ENCODE assay signal across 25 cellular contexts in the genomic region with DNA sequence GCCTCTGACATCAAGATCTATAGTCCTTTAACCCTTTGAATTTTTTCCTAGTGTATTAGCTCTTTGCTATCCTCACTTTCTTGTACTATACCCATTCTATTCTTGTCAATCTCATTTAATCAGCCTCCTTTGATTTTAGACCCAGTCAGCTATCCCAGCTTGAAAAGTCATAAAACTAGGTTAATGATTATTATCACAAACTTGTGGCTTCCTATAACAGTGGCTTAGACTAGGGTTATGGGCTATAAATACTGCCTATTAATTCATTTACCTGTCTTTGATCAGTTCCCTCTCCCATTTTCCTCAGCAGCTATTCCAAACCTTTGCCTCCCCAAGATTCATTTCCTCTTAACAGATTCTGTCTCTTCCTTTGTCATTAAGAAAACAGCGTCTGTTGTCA.
"Had no signal": no experiment of that assay in that cellular context is flagged by ENCODE, and none has a peak within 500 bp of the region (broad histone marks: within the 10 kb centered on the region; RNA-seq: fewer than 3 reads in every experiment).

No MANE protein-coding gene starts in this region.

- H3K4me2 ChIP-seq: SK-N-SH had no signal

- H3K9ac ChIP-seq: SK-N-SH had no signal

- H3K27ac Mint-ChIP-seq: activated B cell treated with CpG ODN at 0.5 μM for 24 hours; activated CD4-positive, alpha-beta T cell treated with anti-CD3 and anti-CD28 coated beads, Interleukin-2, amount 10 ng/mL, durations not matched to agents 24 days and 14 days; activated naive CD4-positive, alpha-beta T cell treated with anti-CD3 and anti-CD28 coated beads for 36 hours; activated naive CD8-positive, alpha-beta T cell; brain had no signal

- H3K4me3 Mint-ChIP-seq: activated B cell treated with CpG ODN at 0.5 μM for 24 hours; activated CD4-positive, alpha-beta T cell treated with anti-CD3 and anti-CD28 coated beads, Interleukin-2, amount 10 ng/mL, durations not matched to agents 24 days and 14 days; activated naive CD4-positive, alpha-beta T cell treated with anti-CD3 and anti-CD28 coated beads for 36 hours; activated naive CD8-positive, alpha-beta T cell; activated T-cell treated with anti-CD3 and anti-CD28 coated beads, Interleukin-2, amount 50 U/mL, for 4 hours; brain; central memory CD8-positive, alpha-beta T cell had no signal

- H3K27ac ChIP-seq: Peyer's patch, RWPE1, SJCRH30 had no signal

- H3K4me1 Mint-ChIP-seq: activated B cell treated with CpG ODN at 0.5 μM for 24 hours had no signal

- H3K4me1 ChIP-seq: Peyer's patch, SJCRH30 had no signal

- H3K9me3 Mint-ChIP-seq: activated B cell treated with CpG ODN at 0.5 μM for 24 hours; activated CD4-positive, alpha-beta T cell treated with anti-CD3 and anti-CD28 coated beads, Interleukin-2, amount 10 ng/mL, durations not matched to agents 24 days and 14 days; activated naive CD4-positive, alpha-beta T cell treated with anti-CD3 and anti-CD28 coated beads for 36 hours; activated T-cell treated with anti-CD3 and anti-CD28 coated beads, Interleukin-2, amount 50 U/mL, for 4 hours; central memory CD8-positive, alpha-beta T cell had no signal

- DNase-seq: activated B cell treated with CpG ODN at 0.5 μM for 24 hours; activated CD4-positive, alpha-beta T cell treated with anti-CD3 and anti-CD28 coated beads for 1 hour; activated CD4-positive, alpha-beta T cell treated with anti-CD3 and anti-CD28 coated beads, Interleukin-2, amount 10 ng/mL, durations not matched to agents 24 days and 14 days; activated CD4-positive, alpha-beta T cell treated with anti-CD3 and anti-CD28 coated beads, Interleukin-2, amount 50 U/mL, for 48 hours; activated gamma-delta T cell; activated naive CD4-positive, alpha-beta T cell treated with anti-CD3 and anti-CD28 coated beads for 36 hours; activated T-cell treated with anti-CD3 and anti-CD28 coated beads, Interleukin-2, amount 50 U/mL, for 4 hours; amygdala; MG63; NCI-H1105; NCI-H1436; NCI-H1694 treated with DMSO at 0.1 percent for 48 hours; NCI-H2029 treated with DMSO at 0.1 percent for 48 hours; NCI-H510A treated with DMSO at 0.1 percent for 48 hours; NCI-H69; Peyer's patch; Right ventricle myocardium superior; SJCRH30; SK-N-SH; T-helper 9 cell had no signal

- ATAC-seq: activated T-cell treated with anti-CD3 and anti-CD28 coated beads, Interleukin-2, amount 50 U/mL, for 4 hours had no signal

- H3K27me3 ChIP-seq: MG63, Peyer's patch, SJCRH30 had no signal

- FAIRE-seq: astrocyte had no signal

- H3K27me3 Mint-ChIP-seq: activated B cell treated with CpG ODN at 0.5 μM for 24 hours; activated CD4-positive, alpha-beta T cell treated with anti-CD3 and anti-CD28 coated beads, Interleukin-2, amount 10 ng/mL, durations not matched to agents 24 days and 14 days; activated naive CD8-positive, alpha-beta T cell; central memory CD8-positive, alpha-beta T cell had no signal

- H3K9me3 ChIP-seq: MG63, Peyer's patch, SJCRH30, SK-N-SH had no signal

- H3K4me3 ChIP-seq: MG63, Peyer's patch, SJCRH30 had no signal
